ENCODE assay signal across 8 cellular contexts in genomic region chr14:53109028-53109687, GRCh38. TPM values are rescaled to one million over a fixed set of nuclear protein-coding genes. Genes with fewer than 3 reads are reported as not detected.
DNase-seq lines count a peak whose midpoint lies in the region; ATAC-seq, FAIRE-seq and TF ChIP-seq lines count a peak whose summit lies in the region.

No MANE protein-coding gene starts in this region.

- no peak; the same call in 1 of the 2 replicates for TF ChIP-seq POLR2A in GM12891 (IDR thresholded peaks at IDR 0.05; ENCODE audit: low read depth, low read length)

- H3K27ac Mint-ChIP-seq in chondrocyte (ENCODE audit: unreplicated experiment) (no peak overlapping the region), endodermal cell (no peak overlapping the region)

- no peaks in the 10 kb centered on the region for H4K20me1 ChIP-seq in Loucy (ENCODE audit: insufficient read depth, low read length, poor library complexity, severe bottlenecking)

- H3K9ac ChIP-seq in Loucy (ENCODE audit: low read depth, low read length, poor library complexity, severe bottlenecking) (peak overlapping the region; percentile 88), endodermal cell (ENCODE audit: extremely low read depth, low read length, poor library complexity, severe bottlenecking) (no peak overlapping the region)

- peak overlapping the region; percentile 25 for H2AFZ ChIP-seq in Loucy (ENCODE audit: low read length)

- 78 to 87% methylated on average over 1 to 7 of the region's 8 CpGs for WGBS in endodermal cell (ENCODE audit: insufficient coverage in 1 of 2, insufficient read length in 1 of 2), 2 experiments

- H3F3A ChIP-seq in Loucy (ENCODE audit: low read depth), result peaks cover 9% of the 10 kb centered on the region; the same call in 1 of the 2 replicates

- H3K4me1 ChIP-seq in Loucy (ENCODE audit: insufficient read depth, low read length, poor library complexity, severe bottlenecking), result peaks cover 36% of the 10 kb centered on the region
- H3K4me1 ChIP-seq in neutrophil (ENCODE audit: control insufficient read depth in 1 of 2, insufficient read depth in 1 of 2, low read depth in 1 of 2, low read length in 1 of 2), result peaks cover 5 to 7% of the 10 kb centered on the region in 2 experiments
- no peaks in the 10 kb centered on the region for H3K4me1 ChIP-seq in endodermal cell (ENCODE audit: control insufficient read depth, insufficient read depth, low read length)

- H3K4me3 ChIP-seq in Loucy (ENCODE audit: low read length, poor library complexity, severe bottlenecking) (peak overlapping the region; percentile 81), neutrophil (ENCODE audit: low read depth in 1 of 2, low read length in 1 of 2) (peak overlapping the region; percentile 36 to 42), endodermal cell (ENCODE audit: low read length) (no peak overlapping the region)

- H3K36me3 ChIP-seq in Loucy (ENCODE audit: insufficient read depth, low read length) (no peaks in the 10 kb centered on the region), neutrophil (no peaks in the 10 kb centered on the region), endodermal cell (ENCODE audit: control insufficient read depth, insufficient read depth, low read length) (peaks cover 8% of the 10 kb centered on the region)

- H3K9me2 ChIP-seq in Loucy (replicated peaks; ENCODE audit: low read depth, low read length), result no peaks in the 10 kb centered on the region

- H3K4me3 Mint-ChIP-seq in chondrocyte (ENCODE audit: unreplicated experiment) (no peak overlapping the region), endodermal cell (no peak overlapping the region)

- peaks cover 8% of the 10 kb centered on the region for H3K36me3 Mint-ChIP-seq in chondrocyte (ENCODE audit: low read depth)
- peaks cover 7% of the 10 kb centered on the region for H3K36me3 Mint-ChIP-seq in endodermal cell (ENCODE audit: low read depth)

- peak; percentile 91 for ATAC-seq in GM21717 (IDR thresholded peaks at IDR 0.05; ENCODE audit: unreplicated experiment)

- peak; percentile 21 for DNase-seq in GM12891 (ENCODE audit: insufficient read length, low spot score)
- DNase-seq in activated T-cell treated with anti-CD3 and anti-CD28 coated beads for 48 hours (ENCODE audit: low read depth), result peak; percentile 33
- no peak for DNase-seq in chondrocyte (ENCODE audit: low spot score)
- DNase-seq in hippocampal formation (lab: John Stamatoyannopoulos, UW), result no peak
- no peak for DNase-seq in endodermal cell

- no peak for TF ChIP-seq CTCF in Loucy (conservative IDR thresholded peaks at IDR 0.05; ENCODE audit: low read length)
- no peak for TF ChIP-seq CTCF in neutrophil (IDR thresholded peaks at IDR 0.05)
- no peak for TF ChIP-seq CTCF in chondrocyte (IDR thresholded peaks at IDR 0.05)
- TF ChIP-seq CTCF in endodermal cell (conservative IDR thresholded peaks at IDR 0.05), result no peak

- H3K27ac ChIP-seq in neutrophil, result peak overlapping the region; percentile 4
- no peak overlapping the region for H3K27ac ChIP-seq in endodermal cell (ENCODE audit: low read depth, low read length)

- H3K9me3 Mint-ChIP-seq in chondrocyte (ENCODE audit: low read depth), result peaks cover 3% of the 10 kb centered on the region
- H3K9me3 Mint-ChIP-seq in endodermal cell, result peaks cover 13% of the 10 kb centered on the region

- peaks cover 2% of the 10 kb centered on the region for H3K4me1 Mint-ChIP-seq in chondrocyte (ENCODE audit: low read depth)
- H3K4me1 Mint-ChIP-seq in endodermal cell, result peaks cover under 1% of the 10 kb centered on the region

- H3K27me3 ChIP-seq in Loucy (ENCODE audit: insufficient read depth, low read length, poor library complexity, severe bottlenecking) (no peaks in the 10 kb centered on the region), neutrophil (no peaks in the 10 kb centered on the region), endodermal cell (ENCODE audit: control insufficient read depth, insufficient read depth, low read length, poor library complexity, severe bottlenecking) (no peaks in the 10 kb centered on the region)

- H3K9me3 ChIP-seq in Loucy (ENCODE audit: insufficient read depth, low read depth, low read length) (peaks cover 4% of the 10 kb centered on the region; the same call in 1 of the 2 replicates), neutrophil (no peaks in the 10 kb centered on the region), endodermal cell (ENCODE audit: control insufficient read depth, low read length) (peaks cover 20% of the 10 kb centered on the region)

- H3K79me2 ChIP-seq in Loucy (ENCODE audit: insufficient read depth, low read length), result peaks cover 67% of the 10 kb centered on the region

- peak; percentile 86 for FAIRE-seq in GM12891 (lab: Jason Lieb, UNC)

- H3K27me3 Mint-ChIP-seq in chondrocyte (ENCODE audit: low read depth) (no peaks in the 10 kb centered on the region), endodermal cell (ENCODE audit: insufficient read depth) (no peaks in the 10 kb centered on the region)

- peak overlapping the region; percentile 88 for H3K4me2 ChIP-seq in Loucy (ENCODE audit: low read depth, low read length, poor library complexity, severe bottlenecking)

TF ChIP-seq in GM12891, 5 proteins besides CTCF, POLR2A, EP300 and RAD21:
- TF ChIP-seq PAX5 (IDR thresholded peaks at IDR 0.05; ENCODE audit: insufficient read depth, low read length, severe bottlenecking) (no peak), TAF1 (IDR thresholded peaks at IDR 0.05; ENCODE audit: low read depth, low read length) (peak; percentile 26; the same call in 1 of the 2 replicates), SPI1 (IDR thresholded peaks at IDR 0.05; ENCODE audit: low read depth, low read length) (peak; percentile 85), POU2F2 (IDR thresholded peaks at IDR 0.05; ENCODE audit: low read depth, low read length) (peak; percentile 16; the same call in 1 of the 2 replicates), POLR2AphosphoS5 (IDR thresholded peaks at IDR 0.05; ENCODE audit: low read depth, low read length) (0 out of 2 replicates have a peak, but pooled peaks have one; percentile 58)
TF ChIP-seq in GM12891: peak in this region for 4.

RNA-seq across cellular contexts. Expression of gene DDHD1, which starts 44.0 kb away (rescaled TPM):
- 9.3 TPM for polyA plus RNA-seq in GM12891 (2012; ENCODE audit: low read depth, missing spikeins)
- total RNA-seq in chondrocyte (12.9 to 16.5 TPM (median 13.7 TPM) in 3 replicates), endodermal cell (10 to 100 TPM; 26.2 to 27.1 TPM)
- 11.2 TPM for polyA plus RNA-seq in endodermal cell (2013, experiment 1 of 2)
- polyA plus RNA-seq in endodermal cell (2013, experiment 2 of 2), result 11.2 TPM

Comparison
In these comparisons a context has a peak if more than half of its experiments do, and no peak if none do; other contexts are left out.
1. DNase-seq: peak in GM12891 (single experiment) and activated T-cell treated with anti-CD3 and anti-CD28 coated beads for 48 hours (single experiment); none in chondrocyte (single experiment), hippocampal formation (0 of 2) and endodermal cell (single experiment).